In genomic region chr5:107254214-107254901, GRCh38 we compare ENCODE assay signal across 19 cellular contexts.
"Had no signal": no experiment of that assay in that cellular context is flagged by ENCODE, and none has a peak within 500 bp of the region (broad histone marks: within the 10 kb centered on the region; RNA-seq: fewer than 3 reads in every experiment).

No MANE protein-coding gene starts in this region.

- H3K4me1 Mint-ChIP-seq: activated naive CD4-positive, alpha-beta T cell treated with anti-CD3 and anti-CD28 coated beads, Interleukin-2, amount 50 U/mL, for 24 hours; naive B cell had no signal

- DNase-seq: activated CD4-positive, alpha-beta T cell treated with anti-CD3 and anti-CD28 coated beads for 36 hours; activated CD4-positive, alpha-beta T cell treated with anti-CD3 and anti-CD28 coated beads, Interleukin-2, amount 50 U/mL, for 48 hours; activated gamma-delta T cell; dermis blood vessel endothelial cell; effector memory CD4-positive, alpha-beta T cell; left ventricle myocardium superior; naive B cell; sigmoid colon; stimulated activated CD4-positive, alpha-beta T cell treated with anti-CD3 and anti-CD28 coated beads, Interleukin-4, amount 100 ng/mL, for 24 hours; stomach; T-helper 1 cell; T-helper 9 cell; WERI-Rb-1 had no signal

- H3K27ac ChIP-seq: esophagus muscularis mucosa, gastroesophageal sphincter, neutrophil, parathyroid adenoma, sigmoid colon, stomach, WERI-Rb-1 had no signal

- H3K36me3 Mint-ChIP-seq: activated naive CD4-positive, alpha-beta T cell treated with anti-CD3 and anti-CD28 coated beads, Interleukin-2, amount 50 U/mL, for 24 hours; stimulated activated effector memory CD8-positive, alpha-beta T cell treated with anti-CD3 and anti-CD28 coated beads, Interleukin-12 subunit alpha, Interleukin-12 subunit beta, amount 100 ng/mL, for 72 hours had no signal

- H3K9me3 ChIP-seq: esophagus muscularis mucosa, gastroesophageal sphincter, neutrophil, sigmoid colon, stomach had no signal

- H3K4me3 Mint-ChIP-seq: activated CD4-positive, alpha-beta T cell treated with anti-CD3 and anti-CD28 coated beads for 36 hours; activated naive CD4-positive, alpha-beta T cell treated with anti-CD3 and anti-CD28 coated beads, Interleukin-2, amount 50 U/mL, for 24 hours; naive B cell; stimulated activated effector memory CD8-positive, alpha-beta T cell treated with anti-CD3 and anti-CD28 coated beads, Interleukin-12 subunit alpha, Interleukin-12 subunit beta, amount 100 ng/mL, for 72 hours had no signal

- ATAC-seq: activated CD4-positive, alpha-beta T cell treated with anti-CD3 and anti-CD28 coated beads for 36 hours; gastroesophageal sphincter; left ventricle myocardium superior; stimulated activated effector memory CD8-positive, alpha-beta T cell treated with anti-CD3 and anti-CD28 coated beads, Interleukin-12 subunit alpha, Interleukin-12 subunit beta, amount 100 ng/mL, for 72 hours had no signal

- H3K36me3 ChIP-seq: esophagus muscularis mucosa, gastroesophageal sphincter, neutrophil, sigmoid colon, stomach, WERI-Rb-1 had no signal

- H3K27me3 ChIP-seq: esophagus muscularis mucosa, gastroesophageal sphincter, neutrophil, sigmoid colon, stomach had no signal

- H3K4me3 ChIP-seq: esophagus muscularis mucosa, gastroesophageal sphincter, sigmoid colon, stomach had no signal

- H3K27ac Mint-ChIP-seq: activated CD4-positive, alpha-beta T cell treated with anti-CD3 and anti-CD28 coated beads for 36 hours; activated naive CD4-positive, alpha-beta T cell treated with anti-CD3 and anti-CD28 coated beads, Interleukin-2, amount 50 U/mL, for 24 hours; naive B cell; stimulated activated effector memory CD8-positive, alpha-beta T cell treated with anti-CD3 and anti-CD28 coated beads, Interleukin-12 subunit alpha, Interleukin-12 subunit beta, amount 100 ng/mL, for 72 hours had no signal
